Comparison of ENCODE assay signal across 7 cellular contexts in genomic region chr17:8249621-8250020, GRCh38. TPM values are rescaled to one million over a fixed set of nuclear protein-coding genes. Genes with fewer than 3 reads are reported as not detected.
DNase-seq lines count a peak whose midpoint lies in the region; ATAC-seq, FAIRE-seq and TF ChIP-seq lines count a peak whose summit lies in the region.

No MANE protein-coding gene starts in this region.

- H3K4me3 Mint-ChIP-seq in activated naive CD8-positive, alpha-beta T cell treated with anti-CD3 and anti-CD28 coated beads, Interleukin-2, amount 10 ng/mL, durations not matched to agents 7 days and 5 days, result peak overlapping the region; percentile 99

- no peak for TF ChIP-seq CTCF in kidney (IDR thresholded peaks at IDR 0.05; ENCODE audit: borderline replicate concordance, extremely low read depth, insufficient read depth)

- POLR2A ChIA-PET in activated naive CD8-positive, alpha-beta T cell treated with anti-CD3 and anti-CD28 coated beads, Interleukin-2, amount 10 ng/mL, durations not matched to agents 7 days and 5 days (lab: Charles Lee), result interaction anchor here (0.9 to 6.3 kb wide), 9 partner anchors 25 to 99 kb away, joined by 3 to 149 read pairs (median 31); partner anchors contain the start of genes AURKB, RANGRF, SLC25A35 and TMEM107

- H3K4me3 ChIP-seq in HUES6 (ENCODE audit: low read depth, low read length) (peak overlapping the region; percentile 85), kidney (ENCODE audit: low read length in 2 of 2) (peak overlapping the region; percentile 97 to 98)

- H3K36me3 ChIP-seq in HUES6 (ENCODE audit: control insufficient read depth, insufficient read depth, low read length), result peaks cover 16% of the 10 kb centered on the region
- H3K36me3 ChIP-seq in kidney (ENCODE audit: control insufficient read depth in 1 of 2, insufficient read depth in 2 of 2, low read length in 2 of 2), result peaks cover 0 to 3% of the 10 kb centered on the region in 2 donors

- H3K27ac Mint-ChIP-seq in activated naive CD8-positive, alpha-beta T cell treated with anti-CD3 and anti-CD28 coated beads, Interleukin-2, amount 10 ng/mL, durations not matched to agents 7 days and 5 days, result peak overlapping the region; percentile 99

- H3K9ac ChIP-seq in HUES6 (ENCODE audit: low read length) (peak overlapping the region; percentile 98), kidney (ENCODE audit: low read length in 2 of 2) (peak overlapping the region; percentile 76 to 97)

- no peak for FAIRE-seq in kidney (lab: Jason Lieb, UNC)

- H3K9me3 ChIP-seq in HUES6 (ENCODE audit: control insufficient read depth, insufficient read depth, low read depth, low read length) (no peaks in the 10 kb centered on the region; the same call in 1 of the 2 replicates), kidney (ENCODE audit: control insufficient read depth in 1 of 2, low read length in 2 of 2) (no peaks in the 10 kb centered on the region)

- H3K4me1 Mint-ChIP-seq in activated naive CD8-positive, alpha-beta T cell treated with anti-CD3 and anti-CD28 coated beads, Interleukin-2, amount 10 ng/mL, durations not matched to agents 7 days and 5 days, result peaks cover 26% of the 10 kb centered on the region

- DNase-seq in activated naive CD8-positive, alpha-beta T cell treated with anti-CD3 and anti-CD28 coated beads, Interleukin-2, amount 10 ng/mL, durations not matched to agents 7 days and 5 days, result no peak
- DNase-seq in kidney (no peak), superior temporal gyrus (ENCODE audit: extremely low spot score) (peak; percentile 10), sciatic nerve (ENCODE audit: low spot score) (no peak), NCI-H446 (lab: John Stamatoyannopoulos, UW) (no peak)

- H3K4me1 ChIP-seq in HUES6 (ENCODE audit: control insufficient read depth, insufficient read depth, low read length) (peaks cover 4% of the 10 kb centered on the region), kidney (ENCODE audit: control insufficient read depth in 1 of 2, insufficient read depth in 1 of 2, low read depth in 1 of 2, low read length in 2 of 2) (peaks cover 0 to 6% of the 10 kb centered on the region in 2 donors)

- ATAC-seq in activated naive CD8-positive, alpha-beta T cell treated with anti-CD3 and anti-CD28 coated beads, Interleukin-2, amount 10 ng/mL, durations not matched to agents 7 days and 5 days (ENCODE audit: low read depth), result no peak
- ATAC-seq in sciatic nerve (no peak), HG02938 (IDR thresholded peaks at IDR 0.05; ENCODE audit: unreplicated experiment) (no peak)

- H3K36me3 Mint-ChIP-seq in activated naive CD8-positive, alpha-beta T cell treated with anti-CD3 and anti-CD28 coated beads, Interleukin-2, amount 10 ng/mL, durations not matched to agents 7 days and 5 days, result peaks cover 18% of the 10 kb centered on the region

- H3K9me3 Mint-ChIP-seq in activated naive CD8-positive, alpha-beta T cell treated with anti-CD3 and anti-CD28 coated beads, Interleukin-2, amount 10 ng/mL, durations not matched to agents 7 days and 5 days, result no peaks in the 10 kb centered on the region

- no peaks in the 10 kb centered on the region for H3K27me3 Mint-ChIP-seq in activated naive CD8-positive, alpha-beta T cell treated with anti-CD3 and anti-CD28 coated beads, Interleukin-2, amount 10 ng/mL, durations not matched to agents 7 days and 5 days

- H3K27me3 ChIP-seq in HUES6 (ENCODE audit: control insufficient read depth, insufficient read depth, low read length), result no peaks in the 10 kb centered on the region

- H3K27ac ChIP-seq in HUES6 (ENCODE audit: low read depth, low read length) (peak overlapping the region; percentile 78), kidney (ENCODE audit: low read depth in 2 of 2, low read length in 2 of 2) (peak overlapping the region in 1 of 2 donors; percentile 97)

- intact Hi-C loops in kidney (cut with DNase I), result no loop called here
- intact Hi-C loops in sciatic nerve (cut with DNase I), result no loop called here

RNA-seq across cellular contexts. Expression of gene PFAS, which starts 0.5 kb away (rescaled TPM):
- 10 to 100 TPM; 47.2 to 56.8 TPM for total RNA-seq in activated naive CD8-positive, alpha-beta T cell treated with anti-CD3 and anti-CD28 coated beads, Interleukin-2, amount 10 ng/mL, durations not matched to agents 7 days and 5 days
- 49.5 TPM for total RNA-seq in kidney
- 7.6 TPM for polyA plus RNA-seq in kidney (ENCODE audit: insufficient read depth, low read depth, low replicate concordance)
- total RNA-seq in sciatic nerve, result 27.5 TPM

RNA-seq across cellular contexts. Expression of gene CTC1, which starts 1.8 kb away (rescaled TPM):
- total RNA-seq in activated naive CD8-positive, alpha-beta T cell treated with anti-CD3 and anti-CD28 coated beads, Interleukin-2, amount 10 ng/mL, durations not matched to agents 7 days and 5 days, result 100 to 1,000 TPM; 129 to 130 TPM
- 57.2 TPM for total RNA-seq in kidney
- polyA plus RNA-seq in kidney (ENCODE audit: insufficient read depth, low read depth, low replicate concordance), result 12.2 TPM
- 54.5 TPM for total RNA-seq in sciatic nerve

RNA-seq across cellular contexts. Expression of gene RANGRF, which starts 38.8 kb away (rescaled TPM):
- 10 to 100 TPM; 43.6 to 44.9 TPM for total RNA-seq in activated naive CD8-positive, alpha-beta T cell treated with anti-CD3 and anti-CD28 coated beads, Interleukin-2, amount 10 ng/mL, durations not matched to agents 7 days and 5 days
- total RNA-seq in kidney, result 20.1 TPM
- 91.8 TPM for polyA plus RNA-seq in kidney (ENCODE audit: insufficient read depth, low read depth, low replicate concordance)
- 20.9 TPM for total RNA-seq in sciatic nerve

RNA-seq across cellular contexts. Expression of gene AURKB, which starts 39.2 kb away (rescaled TPM):
- total RNA-seq in activated naive CD8-positive, alpha-beta T cell treated with anti-CD3 and anti-CD28 coated beads, Interleukin-2, amount 10 ng/mL, durations not matched to agents 7 days and 5 days, result 100 to 1,000 TPM; 128 to 152 TPM
- 2.8 TPM for total RNA-seq in kidney
- polyA plus RNA-seq in kidney (ENCODE audit: insufficient read depth, low read depth, low replicate concordance), result 0.43 TPM
- total RNA-seq in sciatic nerve, result 48.5 TPM

RNA-seq across cellular contexts. Expression of gene SLC25A35, which starts 45.6 kb away (rescaled TPM):
- 1 to 10 TPM; 7.4 to 9.1 TPM for total RNA-seq in activated naive CD8-positive, alpha-beta T cell treated with anti-CD3 and anti-CD28 coated beads, Interleukin-2, amount 10 ng/mL, durations not matched to agents 7 days and 5 days
- total RNA-seq in kidney (11.1 TPM), sciatic nerve (6.7 TPM)
- 17.2 TPM for polyA plus RNA-seq in kidney (ENCODE audit: insufficient read depth, low read depth, low replicate concordance)
